25 cellular contexts compared by ENCODE assay signal in the genomic region with DNA sequence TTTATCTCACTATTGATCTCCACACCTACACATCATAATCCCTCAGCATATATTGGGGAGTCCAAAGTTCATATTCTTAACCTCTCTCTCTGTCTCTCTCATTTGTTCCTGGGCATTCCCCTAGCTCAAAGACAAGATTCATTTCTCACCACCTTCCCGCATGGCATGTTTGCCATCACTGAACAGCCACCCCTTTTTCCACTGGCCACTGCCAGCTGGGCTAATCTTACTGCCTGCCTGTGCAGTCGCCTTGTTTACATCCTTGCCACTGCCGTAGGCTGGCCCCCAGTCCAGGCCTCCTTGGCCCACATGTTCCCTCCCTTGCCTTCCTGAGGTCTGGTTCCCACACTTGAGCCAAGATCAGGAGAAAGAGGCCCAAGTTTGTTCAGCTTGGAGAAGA.
DNase-seq lines count a peak whose midpoint lies in the region; TF ChIP-seq lines count a peak whose summit lies in the region.
"Had no signal": no experiment of that assay in that cellular context is flagged by ENCODE, and none has a peak within 500 bp of the region (broad histone marks: within the 10 kb centered on the region; RNA-seq: fewer than 3 reads in every experiment).

No MANE protein-coding gene starts in this region.

- no peak overlapping the region for H3K4me2 ChIP-seq in mesenchymal stem cell (ENCODE audit: low read length, poor library complexity, severe bottlenecking)
- H3K4me2 ChIP-seq: smooth muscle cell had no signal

- no peak overlapping the region for H2AFZ ChIP-seq in mesenchymal stem cell (ENCODE audit: low read depth, low read length)

- no peak overlapping the region for H4K91ac ChIP-seq in mesenchymal stem cell (ENCODE audit: low read length)

- no peaks in the 10 kb centered on the region for H3K27me3 ChIP-seq in mesenchymal stem cell (ENCODE audit: control insufficient read depth in 1 of 2, insufficient read depth in 1 of 2, low read length in 2 of 2)
- H3K27me3 ChIP-seq in suprapubic skin: no peaks in the 10 kb centered on the region
- H3K27me3 ChIP-seq: esophagus muscularis mucosa, tibial artery had no signal

- TF ChIP-seq CTCF in suprapubic skin (IDR thresholded peaks at IDR 0.05): no peak

- no peaks in the 10 kb centered on the region for H3K9me3 ChIP-seq in mesenchymal stem cell (ENCODE audit: control insufficient read depth, low read length)
- no peaks in the 10 kb centered on the region for H3K9me3 ChIP-seq in suprapubic skin
- H3K9me3 ChIP-seq: esophagus muscularis mucosa, tibial artery had no signal

- H2BK12ac ChIP-seq in mesenchymal stem cell (ENCODE audit: low read length in 2 of 2): no peak overlapping the region

- no peak overlapping the region for H3K14ac ChIP-seq in mesenchymal stem cell (ENCODE audit: low read length in 2 of 2)

- H3K36me3 ChIP-seq in mesenchymal stem cell (ENCODE audit: control insufficient read depth in 1 of 2, insufficient read depth in 2 of 2, low read depth in 1 of 2, low read length in 2 of 2) (no peaks in the 10 kb centered on the region), suprapubic skin (peaks cover 5% of the 10 kb centered on the region)
- H3K36me3 ChIP-seq: esophagus muscularis mucosa, tibial artery had no signal

- no peak overlapping the region for H2BK15ac ChIP-seq in mesenchymal stem cell (ENCODE audit: low read depth, poor library complexity, severe bottlenecking)

- no peak overlapping the region for H3K9ac ChIP-seq in mesenchymal stem cell (ENCODE audit: low read length)

- DNase-seq in DMS53 (lab: John Stamatoyannopoulos, UW) (peak; percentile 17), DMS53 treated with DMSO at 0.1 percent for 48 hours (lab: John Stamatoyannopoulos, UW; ENCODE audit: unreplicated experiment) (no peak), astrocyte of the hippocampus (ENCODE audit: low read depth, low spot score) (peak; percentile 45), mesenchymal stem cell (peak; percentile 10), suprapubic skin (ENCODE audit: low spot score in 2 of 2) (no peak), globus pallidus (ENCODE audit: low spot score) (no peak), medulla oblongata (ENCODE audit: extremely low spot score) (no peak)
- DNase-seq in activated CD4-positive, CD25-positive, alpha-beta regulatory T cell (lab: John Stamatoyannopoulos, UW): no peak
- DNase-seq: 8988T; activated CD4-positive, alpha-beta T cell treated with anti-CD3 and anti-CD28 coated beads, Interleukin-2, amount 50 U/mL, for 48 hours; activated CD8-positive, alpha-beta memory T cell treated with anti-CD3 and anti-CD28 coated beads, Interleukin-2, amount 50 U/mL, for 48 hours; activated naive CD8-positive, alpha-beta T cell treated with anti-CD3 and anti-CD28 coated beads for 36 hours; AML-193; CD8-positive, alpha-beta memory T cell; effector CD8-positive, alpha-beta T cell; GOT3; KG1; midbrain; NCI-H146; NCI-H524 treated with DMSO at 0.1 percent for 48 hours; stimulated activated naive B cell treated with anti-CD40 and anti-IgM and Interleukin-4, amounts not matched to agents 10 μg/mL and 1 μg/mL and 100 μg/mL, for 72 hours; tibial artery had no signal

- H2AK5ac ChIP-seq in mesenchymal stem cell (ENCODE audit: low read length, severe bottlenecking): no peak overlapping the region

- WGBS in mesenchymal stem cell: 64% methylated on average over 3 of the region's 3 CpGs
- 68% methylated on average over 3 of the region's 3 CpGs for WGBS in suprapubic skin

- H3K18ac ChIP-seq in mesenchymal stem cell (ENCODE audit: low read depth in 1 of 2, low read length in 2 of 2): no peak overlapping the region

- H3K79me1 ChIP-seq in mesenchymal stem cell (replicated peaks; ENCODE audit: low read length, poor library complexity, severe bottlenecking): no peaks in the 10 kb centered on the region

- no peak overlapping the region for H3K23ac ChIP-seq in mesenchymal stem cell (ENCODE audit: low read length in 2 of 2)

- no peak overlapping the region for H3K27ac ChIP-seq in mesenchymal stem cell (ENCODE audit: low read length, poor library complexity, severe bottlenecking)
- H3K27ac ChIP-seq in suprapubic skin: peak overlapping the region; percentile 38
- H3K27ac ChIP-seq: esophagus muscularis mucosa, RWPE1, tibial artery had no signal

- H2BK5ac ChIP-seq in mesenchymal stem cell (ENCODE audit: low read depth, low read length, poor library complexity, severe bottlenecking): no peak overlapping the region

- no peak for TF ChIP-seq POLR2A in suprapubic skin (IDR thresholded peaks at IDR 0.05)

- no peak overlapping the region for H3K4ac ChIP-seq in mesenchymal stem cell (ENCODE audit: low read depth in 1 of 2, low read length in 2 of 2)

- H3K4me3 ChIP-seq in mesenchymal stem cell (ENCODE audit: insufficient read depth in 1 of 2, low read depth in 1 of 2, low read length in 2 of 2): no peak overlapping the region
- no peak overlapping the region for H3K4me3 ChIP-seq in suprapubic skin
- H3K4me3 ChIP-seq: esophagus muscularis mucosa, smooth muscle cell, tibial artery had no signal

- H2BK120ac ChIP-seq in mesenchymal stem cell (ENCODE audit: low read depth, low read length): no peak overlapping the region

- no peak for TF ChIP-seq EP300 in suprapubic skin (IDR thresholded peaks at IDR 0.05)

- H4K8ac ChIP-seq in mesenchymal stem cell (ENCODE audit: low read length): peak overlapping the region; percentile 73

- H3K4me1 ChIP-seq in mesenchymal stem cell (ENCODE audit: control insufficient read depth, insufficient read depth, low read depth, low read length) (peaks cover 15% of the 10 kb centered on the region), suprapubic skin (peaks cover 20% of the 10 kb centered on the region)
- H3K4me1 ChIP-seq: esophagus muscularis mucosa, tibial artery had no signal

Comparison
In these comparisons a context has a peak if more than half of its experiments do, and no peak if none do; other contexts are left out.
1. DNase-seq: peak in DMS53 (single experiment), astrocyte of the hippocampus (single experiment) and mesenchymal stem cell (single experiment); none in DMS53 treated with DMSO at 0.1 percent for 48 hours (single experiment), suprapubic skin (0 of 2), globus pallidus (single experiment), medulla oblongata (single experiment) and activated CD4-positive, CD25-positive, alpha-beta regulatory T cell (0 of 4).